ENCODE assay signal across 8 cellular contexts in the genomic region with DNA sequence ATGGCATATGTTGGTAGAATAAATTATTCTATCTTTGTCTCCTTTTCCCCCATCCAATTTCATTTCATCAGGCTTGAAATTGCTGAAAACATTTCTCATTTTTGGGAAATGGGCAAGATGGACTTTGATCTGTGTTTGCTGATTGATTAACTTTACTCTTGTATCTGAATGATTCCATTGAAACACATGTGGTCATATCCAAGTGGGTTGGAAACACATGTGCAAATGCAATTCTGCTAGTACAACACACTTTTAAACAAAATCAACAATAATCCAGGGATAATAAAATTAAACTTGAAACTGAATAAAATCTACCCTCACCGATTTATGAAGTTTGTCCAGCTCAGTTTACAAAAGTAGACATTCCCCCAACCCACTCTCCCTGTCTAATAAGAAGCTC.
"Had no signal": no experiment of that assay in that cellular context is flagged by ENCODE, and none has a peak within 500 bp of the region (broad histone marks: within the 10 kb centered on the region; RNA-seq: fewer than 3 reads in every experiment).

No MANE protein-coding gene starts in this region.

- ATAC-seq: GM12878 had no signal

- H3K4me3 ChIP-seq: GM12878 had no signal

- FAIRE-seq: G401.6, GM12878, GM12891, GM12892, GM18507, GM19239 had no signal

- DNase-seq: GDM1, GF-D8 had no signal
